Comparison of ENCODE assay signal across 24 cellular contexts in genomic region chr5:101675510-101675909, GRCh38.
A peak's percentile ranks its signal among the peaks of the same experiment; 100 is the strongest.
DNase-seq lines count a peak whose midpoint lies in the region; ATAC-seq lines count a peak whose summit lies in the region.
"Had no signal": no experiment of that assay in that cellular context is flagged by ENCODE, and none has a peak within 500 bp of the region (broad histone marks: within the 10 kb centered on the region; RNA-seq: fewer than 3 reads in every experiment).

No MANE protein-coding gene starts in this region.

- H3K36me3 Mint-ChIP-seq in activated CD8-positive, alpha-beta memory T cell treated with anti-CD3 and anti-CD28 coated beads, Interleukin-2, amount 10 ng/mL, durations not matched to agents 7 days and 5 days = no peaks in the 10 kb centered on the region
- H3K36me3 Mint-ChIP-seq in natural killer cell treated with Interleukin-12 subunit alpha and Interleukin-12 subunit beta and Interleukin-15 and Interleukin-18, amount 100 ng/mL, for 72 hours = no peaks in the 10 kb centered on the region
- H3K36me3 Mint-ChIP-seq: mesothelial cell of epicardium; naive thymus-derived CD4-positive, alpha-beta T cell had no signal

- no peak overlapping the region for H3K27ac Mint-ChIP-seq in activated CD8-positive, alpha-beta memory T cell treated with anti-CD3 and anti-CD28 coated beads, Interleukin-2, amount 10 ng/mL, durations not matched to agents 7 days and 5 days
- no peak overlapping the region for H3K27ac Mint-ChIP-seq in natural killer cell treated with Interleukin-12 subunit alpha and Interleukin-12 subunit beta and Interleukin-15 and Interleukin-18, amount 100 ng/mL, for 72 hours
- H3K27ac Mint-ChIP-seq: activated T-helper 17 cell treated with anti-CD3 and anti-CD28 coated beads, Interleukin-2, amount 50 U/mL, for 72 hours; mesothelial cell of epicardium; naive thymus-derived CD4-positive, alpha-beta T cell had no signal

- H3K9me3 Mint-ChIP-seq in activated CD8-positive, alpha-beta memory T cell treated with anti-CD3 and anti-CD28 coated beads, Interleukin-2, amount 10 ng/mL, durations not matched to agents 7 days and 5 days (ENCODE audit: low read depth) = no peaks in the 10 kb centered on the region
- H3K9me3 Mint-ChIP-seq in natural killer cell treated with Interleukin-12 subunit alpha and Interleukin-12 subunit beta and Interleukin-15 and Interleukin-18, amount 100 ng/mL, for 72 hours = no peaks in the 10 kb centered on the region
- H3K9me3 Mint-ChIP-seq: activated T-helper 17 cell treated with anti-CD3 and anti-CD28 coated beads, Interleukin-2, amount 50 U/mL, for 72 hours; mesothelial cell of epicardium; naive thymus-derived CD4-positive, alpha-beta T cell had no signal

- no peak overlapping the region for H3K4me3 Mint-ChIP-seq in activated CD8-positive, alpha-beta memory T cell treated with anti-CD3 and anti-CD28 coated beads, Interleukin-2, amount 10 ng/mL, durations not matched to agents 7 days and 5 days
- H3K4me3 Mint-ChIP-seq in natural killer cell treated with Interleukin-12 subunit alpha and Interleukin-12 subunit beta and Interleukin-15 and Interleukin-18, amount 100 ng/mL, for 72 hours = no peak overlapping the region
- H3K4me3 Mint-ChIP-seq: activated T-helper 17 cell treated with anti-CD3 and anti-CD28 coated beads, Interleukin-2, amount 50 U/mL, for 72 hours; mesothelial cell of epicardium; naive thymus-derived CD4-positive, alpha-beta T cell had no signal

- CTCF ChIA-PET in activated CD8-positive, alpha-beta memory T cell treated with anti-CD3 and anti-CD28 coated beads, Interleukin-2, amount 10 ng/mL, durations not matched to agents 7 days and 5 days (lab: Charles Lee) = no interaction called here

- H3K27me3 Mint-ChIP-seq in activated CD8-positive, alpha-beta memory T cell treated with anti-CD3 and anti-CD28 coated beads, Interleukin-2, amount 10 ng/mL, durations not matched to agents 7 days and 5 days = no peaks in the 10 kb centered on the region
- H3K27me3 Mint-ChIP-seq in natural killer cell treated with Interleukin-12 subunit alpha and Interleukin-12 subunit beta and Interleukin-15 and Interleukin-18, amount 100 ng/mL, for 72 hours = no peaks in the 10 kb centered on the region

- no peaks in the 10 kb centered on the region for H3K4me1 Mint-ChIP-seq in activated CD8-positive, alpha-beta memory T cell treated with anti-CD3 and anti-CD28 coated beads, Interleukin-2, amount 10 ng/mL, durations not matched to agents 7 days and 5 days
- no peaks in the 10 kb centered on the region for H3K4me1 Mint-ChIP-seq in natural killer cell treated with Interleukin-12 subunit alpha and Interleukin-12 subunit beta and Interleukin-15 and Interleukin-18, amount 100 ng/mL, for 72 hours (ENCODE audit: low read depth in 2 of 2)
- H3K4me1 Mint-ChIP-seq: activated T-helper 17 cell treated with anti-CD3 and anti-CD28 coated beads, Interleukin-2, amount 50 U/mL, for 72 hours; naive thymus-derived CD4-positive, alpha-beta T cell had no signal

- ATAC-seq in activated CD8-positive, alpha-beta memory T cell treated with anti-CD3 and anti-CD28 coated beads, Interleukin-2, amount 10 ng/mL, durations not matched to agents 7 days and 5 days = no peak
- ATAC-seq in natural killer cell treated with Interleukin-12 subunit alpha and Interleukin-12 subunit beta and Interleukin-15 and Interleukin-18, amount 100 ng/mL, for 72 hours = no peak
- ATAC-seq: activated T-helper 17 cell treated with anti-CD3 and anti-CD28 coated beads, Interleukin-2, amount 50 U/mL, for 72 hours; naive thymus-derived CD4-positive, alpha-beta T cell had no signal

- DNase-seq in COR-L47 (lab: John Stamatoyannopoulos, UW) (peak; percentile 73), DMS79 treated with DMSO at 0.1 percent for 48 hours (lab: John Stamatoyannopoulos, UW) (peak; percentile 50), NCI-H146 (lab: John Stamatoyannopoulos, UW) (peak; percentile 74), NCI-H2196 treated with DMSO at 0.1 percent for 48 hours (lab: John Stamatoyannopoulos, UW; ENCODE audit: unreplicated experiment) (peak; percentile 61), kidney tubule cell (ENCODE audit: low spot score) (no peak)
- DNase-seq in activated CD8-positive, alpha-beta memory T cell treated with anti-CD3 and anti-CD28 coated beads, Interleukin-2, amount 10 ng/mL, durations not matched to agents 7 days and 5 days = no peak
- no peak for DNase-seq in effector CD4-positive, alpha-beta T cell
- no peak for DNase-seq in natural killer cell treated with Interleukin-12 subunit alpha and Interleukin-12 subunit beta and Interleukin-15 and Interleukin-18, amount 100 ng/mL, for 72 hours (ENCODE audit: low spot score)
- DNase-seq: activated CD4-positive, CD25-positive, alpha-beta regulatory T cell; activated CD8-positive, alpha-beta memory T cell treated with anti-CD3 and anti-CD28 coated beads, Interleukin-2, amount 50 U/mL, for 4 hours; activated naive CD4-positive, alpha-beta T cell treated with anti-CD3 and anti-CD28 coated beads, Interleukin-2, amount 50 U/mL, for 16 hours; amniotic stem cell; C1 segment of cervical spinal cord; Calu3; GOT3; Karpas-422; naive thymus-derived CD4-positive, alpha-beta T cell; NCI-H345; occipital lobe; stimulated activated CD4-positive, alpha-beta T cell treated with anti-CD3 and anti-CD28 coated beads, Interleukin-15, amount 100 ng/mL, for 24 hours; stimulated activated naive CD4-positive, alpha-beta T cell treated with Interleukin-2 at 50 U/mL for 16 hours; T-helper 1 cell had no signal

Comparison
In these comparisons a context has a peak if more than half of its experiments do, and no peak if none do; other contexts are left out.
1. DNase-seq: peak in COR-L47 (single experiment), DMS79 treated with DMSO at 0.1 percent for 48 hours (single experiment), NCI-H146 (single experiment) and NCI-H2196 treated with DMSO at 0.1 percent for 48 hours (single experiment); none in kidney tubule cell (single experiment), activated CD8-positive, alpha-beta memory T cell treated with anti-CD3 and anti-CD28 coated beads, Interleukin-2, amount 10 ng/mL, durations not matched to agents 7 days and 5 days (single experiment), effector CD4-positive, alpha-beta T cell (single experiment) and natural killer cell treated with Interleukin-12 subunit alpha and Interleukin-12 subunit beta and Interleukin-15 and Interleukin-18, amount 100 ng/mL, for 72 hours (single experiment).